Comparison of ENCODE assay signal across 23 cellular contexts in the genomic region with DNA sequence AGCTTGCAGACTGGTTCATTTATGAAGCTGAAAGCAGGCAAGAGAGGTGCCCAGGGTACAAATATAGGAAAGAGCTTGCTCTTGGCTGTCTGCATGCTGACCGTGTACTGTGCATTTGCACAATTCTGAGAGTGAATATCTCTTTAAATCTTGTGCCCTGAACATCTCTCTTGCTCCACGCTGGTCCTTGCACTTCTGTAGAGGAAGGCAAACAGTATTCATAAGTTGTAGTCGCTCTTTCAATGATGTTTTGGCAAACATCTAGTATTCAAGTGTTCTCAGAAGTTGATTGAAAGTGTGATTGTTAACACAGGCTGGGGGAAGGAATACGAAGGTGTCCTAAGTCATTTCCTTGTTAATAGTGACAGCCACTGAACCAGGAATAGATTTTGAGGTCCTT.
"Had no signal": no experiment of that assay in that cellular context is flagged by ENCODE, and none has a peak within 500 bp of the region (broad histone marks: within the 10 kb centered on the region; RNA-seq: fewer than 3 reads in every experiment).

No MANE protein-coding gene starts in this region.

- H3K27ac Mint-ChIP-seq: activated CD8-positive, alpha-beta T cell treated with anti-CD3 and anti-CD28 coated beads, Interleukin-2, amount 10 ng/mL, durations not matched to agents 7 days and 5 days; activated naive CD4-positive, alpha-beta T cell treated with anti-CD3 and anti-CD28 coated beads, Interleukin-2, amount 50 U/mL, for 24 hours; T-helper 17 cell; WTC11 had no signal

- H3K9me3 ChIP-seq: Peyer's patch had no signal

- H3K4me3 Mint-ChIP-seq: activated CD8-positive, alpha-beta T cell treated with anti-CD3 and anti-CD28 coated beads, Interleukin-2, amount 10 ng/mL, durations not matched to agents 7 days and 5 days; activated naive CD4-positive, alpha-beta T cell treated with anti-CD3 and anti-CD28 coated beads, Interleukin-2, amount 50 U/mL, for 24 hours; T-helper 17 cell; WTC11 had no signal

- H3K4me1 Mint-ChIP-seq: activated naive CD4-positive, alpha-beta T cell treated with anti-CD3 and anti-CD28 coated beads, Interleukin-2, amount 50 U/mL, for 24 hours; T-helper 17 cell had no signal

- H3K27ac ChIP-seq: brain microvascular endothelial cell, cardiac muscle cell, Peyer's patch had no signal

- DNase-seq: activated CD4-positive, alpha-beta T cell treated with anti-CD3 and anti-CD28 coated beads for 48 hours; activated CD4-positive, alpha-beta T cell treated with anti-CD3 and anti-CD28 coated beads, Interleukin-2, amount 50 U/mL, for 4 hours; activated CD4-positive, CD25-positive, alpha-beta regulatory T cell treated with anti-CD3 and anti-CD28 coated beads, Interleukin-2, amount 50 U/mL, for 72 hours; activated CD8-positive, alpha-beta memory T cell treated with anti-CD3 and anti-CD28 coated beads, Interleukin-2, amount 50 U/mL, for 48 hours; activated CD8-positive, alpha-beta T cell treated with anti-CD3 and anti-CD28 coated beads, Interleukin-2, amount 10 ng/mL, durations not matched to agents 7 days and 5 days; activated naive CD4-positive, alpha-beta T cell; activated T-cell treated with anti-CD3 and anti-CD28 coated beads, Interleukin-2, amount 50 U/mL, for 1 hour; brain microvascular endothelial cell; KG1; NCI-H1048; NCI-H146; NCI-H187 treated with DMSO at 0.1 percent for 48 hours; NCI-H2081 treated with DMSO at 0.1 percent for 48 hours; NCI-H446; NCI-H524; Peyer's patch; SIG-M5; T-helper 17 cell; T-helper 9 cell had no signal

- H3K4me1 ChIP-seq: Peyer's patch had no signal

- FAIRE-seq: astrocyte had no signal

- H3K4me3 ChIP-seq: cardiac muscle cell, Peyer's patch had no signal

- H3K9me3 Mint-ChIP-seq: activated naive CD4-positive, alpha-beta T cell treated with anti-CD3 and anti-CD28 coated beads, Interleukin-2, amount 50 U/mL, for 24 hours had no signal

- H3K36me3 ChIP-seq: brain microvascular endothelial cell, cardiac muscle cell, Peyer's patch had no signal

- H3K36me3 Mint-ChIP-seq: activated naive CD4-positive, alpha-beta T cell treated with anti-CD3 and anti-CD28 coated beads, Interleukin-2, amount 50 U/mL, for 24 hours; WTC11 had no signal

- H3K27me3 ChIP-seq: brain microvascular endothelial cell, cardiac muscle cell, Peyer's patch had no signal
